ENCODE assay signal across 27 cellular contexts in genomic region chr7:12722136-12722535, GRCh38. TPM values are rescaled to one million over a fixed set of nuclear protein-coding genes. Genes with fewer than 3 reads are reported as not detected.
A peak's percentile ranks its signal among the peaks of the same experiment; 100 is the strongest.
DNase-seq lines count a peak whose midpoint lies in the region; TF ChIP-seq lines count a peak whose summit lies in the region.
"Had no signal": no experiment of that assay in that cellular context is flagged by ENCODE, and none has a peak within 500 bp of the region (broad histone marks: within the 10 kb centered on the region; RNA-seq: fewer than 3 reads in every experiment).

No MANE protein-coding gene starts in this region.

- H2BK5ac ChIP-seq in mesendoderm (ENCODE audit: low read length), result no peak overlapping the region

- no peak overlapping the region for H4K5ac ChIP-seq in mesendoderm (ENCODE audit: low read length)

- no peak overlapping the region for H2BK120ac ChIP-seq in mesendoderm (ENCODE audit: low read depth, low read length)

- H3K79me1 ChIP-seq in mesendoderm (ENCODE audit: low read length), result no peaks in the 10 kb centered on the region

- H3K4me1 ChIP-seq in mesendoderm (ENCODE audit: control insufficient read depth, low read depth, low read length) (no peaks in the 10 kb centered on the region), testis (no peaks in the 10 kb centered on the region)

- no CpG with 5 or more reads among the region's 2 CpGs for WGBS in mesendoderm (ENCODE audit: extremely low coverage, insufficient coverage, low lambda C conversion rate)
- WGBS in testis, 2 donors, result 80 to 84% methylated on average over 2 of the region's 2 CpGs

- H3K36me3 Mint-ChIP-seq in T-helper 1 cell treated with Interleukin-12 subunit alpha and Interleukin-12 subunit beta and Interleukin-4 antibody, amounts not matched to agents 30 μg/mL and 1 μg/mL, for 36 hours (ENCODE audit: low read depth), result peaks cover 3% of the 10 kb centered on the region
- H3K36me3 Mint-ChIP-seq in activated T-helper 2 cell treated with anti-CD3 and anti-CD28 coated beads, Interferon-gamma antibody, Interleukin-2, Interleukin-4, amounts not matched to agents 10 μg/mL and 5 μg/mL and 100 μg/mL, durations not matched to agents 14 hours and 24 hours and 36 hours (ENCODE audit: low read depth), result peaks cover 13% of the 10 kb centered on the region
- H3K36me3 Mint-ChIP-seq: activated naive CD8-positive, alpha-beta T cell had no signal

- TF ChIP-seq CTCF in testis (IDR thresholded peaks at IDR 0.05), result no peak

- H3K27ac Mint-ChIP-seq in T-helper 1 cell treated with Interleukin-12 subunit alpha and Interleukin-12 subunit beta and Interleukin-4 antibody, amounts not matched to agents 30 μg/mL and 1 μg/mL, for 36 hours, result peak overlapping the region; percentile 41
- H3K27ac Mint-ChIP-seq in activated T-helper 2 cell treated with anti-CD3 and anti-CD28 coated beads, Interferon-gamma antibody, Interleukin-2, Interleukin-4, amounts not matched to agents 10 μg/mL and 5 μg/mL and 100 μg/mL, durations not matched to agents 14 hours and 24 hours and 36 hours, result peak overlapping the region; percentile 15
- H3K27ac Mint-ChIP-seq: activated naive CD8-positive, alpha-beta T cell had no signal

- H3K27me3 ChIP-seq in mesendoderm (ENCODE audit: insufficient read depth, low read length, poor library complexity), result no peaks in the 10 kb centered on the region
- H3K27me3 ChIP-seq in testis, result no peaks in the 10 kb centered on the region
- H3K27me3 ChIP-seq: stomach, transverse colon had no signal

- peaks cover 22% of the 10 kb centered on the region for H3K4me1 Mint-ChIP-seq in T-helper 1 cell treated with Interleukin-12 subunit alpha and Interleukin-12 subunit beta and Interleukin-4 antibody, amounts not matched to agents 30 μg/mL and 1 μg/mL, for 36 hours (ENCODE audit: low read depth)
- peaks cover 36% of the 10 kb centered on the region for H3K4me1 Mint-ChIP-seq in activated T-helper 2 cell treated with anti-CD3 and anti-CD28 coated beads, Interferon-gamma antibody, Interleukin-2, Interleukin-4, amounts not matched to agents 10 μg/mL and 5 μg/mL and 100 μg/mL, durations not matched to agents 14 hours and 24 hours and 36 hours (ENCODE audit: low read depth)

- peak overlapping the region; percentile 69 for H2AK5ac ChIP-seq in mesendoderm (ENCODE audit: low read length)

- H3K4me3 ChIP-seq in mesendoderm (ENCODE audit: low read length) (no peak overlapping the region), testis (no peak overlapping the region)
- H3K4me3 ChIP-seq: A549, skin epidermis, stomach, transverse colon had no signal

- no peak overlapping the region for H3K18ac ChIP-seq in mesendoderm (ENCODE audit: low read length)

- H3K56ac ChIP-seq in mesendoderm (ENCODE audit: low read length), result peak overlapping the region; percentile 49

- no peak overlapping the region for H3K4ac ChIP-seq in mesendoderm (ENCODE audit: low read depth, low read length)

- H3K23ac ChIP-seq in mesendoderm (ENCODE audit: low read length), result no peak overlapping the region

- no peak overlapping the region for H4K8ac ChIP-seq in mesendoderm (ENCODE audit: low read depth, low read length)

- intact Hi-C loops in activated T-helper 2 cell treated with anti-CD3 and anti-CD28 coated beads, Interferon-gamma antibody, Interleukin-2, Interleukin-4, amounts not matched to agents 10 μg/mL and 5 μg/mL and 100 μg/mL, durations not matched to agents 14 hours and 24 hours and 36 hours (cut with micrococcal nuclease), result loop anchor here (1.0 to 5.0 kb wide), 2 partner anchors 8 to 75 kb away; no protein-coding TSS in a partner anchor
- intact Hi-C loops in testis (cut with DNase I; ENCODE audit: low total_unique reads), result no loop called here

- H2BK15ac ChIP-seq in mesendoderm (replicated peaks; ENCODE audit: low read depth), result no peak overlapping the region

- no peak overlapping the region for H3K4me3 Mint-ChIP-seq in T-helper 1 cell treated with Interleukin-12 subunit alpha and Interleukin-12 subunit beta and Interleukin-4 antibody, amounts not matched to agents 30 μg/mL and 1 μg/mL, for 36 hours
- H3K4me3 Mint-ChIP-seq in activated T-helper 2 cell treated with anti-CD3 and anti-CD28 coated beads, Interferon-gamma antibody, Interleukin-2, Interleukin-4, amounts not matched to agents 10 μg/mL and 5 μg/mL and 100 μg/mL, durations not matched to agents 14 hours and 24 hours and 36 hours (ENCODE audit: low read depth), result no peak overlapping the region
- H3K4me3 Mint-ChIP-seq: activated naive CD8-positive, alpha-beta T cell had no signal

- H3K4me2 ChIP-seq in mesendoderm (ENCODE audit: low read length), result no peak overlapping the region
- H3K4me2 ChIP-seq: A549, SK-N-SH had no signal

- no peaks in the 10 kb centered on the region for H3K9me3 ChIP-seq in testis
- H3K9me3 ChIP-seq: A549, SK-N-SH, stomach, transverse colon had no signal

- H3K27ac ChIP-seq in mesendoderm (ENCODE audit: low read depth, low read length) (no peak overlapping the region), testis (no peak overlapping the region)
- H3K27ac ChIP-seq: HL-60, stomach, transverse colon, WERI-Rb-1 had no signal

- DNase-seq in T-helper 1 cell (no peak), CD1c-positive myeloid dendritic cell (ENCODE audit: extremely low spot score) (peak; percentile 35), mesendoderm (no peak), DMS153 (lab: John Stamatoyannopoulos, UW) (no peak), testis (no peak), putamen (ENCODE audit: low spot score) (no peak)
- no peak for DNase-seq in activated T-helper 2 cell treated with anti-CD3 and anti-CD28 coated beads, Interferon-gamma antibody, Interleukin-2, Interleukin-4, amounts not matched to agents 10 μg/mL and 5 μg/mL and 100 μg/mL, durations not matched to agents 14 hours and 24 hours and 36 hours (ENCODE audit: low spot score)
- DNase-seq: activated CD8-positive, alpha-beta memory T cell treated with anti-CD3 and anti-CD28 coated beads, Interleukin-2, amount 50 U/mL, for 48 hours; AML-193; cerebellar nuclear complex; GOT3; islet precursor cell; midbrain; naive thymus-derived CD4-positive, alpha-beta T cell; NCI-H1105 treated with DMSO at 0.1 percent for 48 hours; NCI-H2029; NCI-H345; NCI-H774; SK-N-SH; stomach; transverse colon; WERI-Rb-1 had no signal

- no peak for TF ChIP-seq POLR2A in testis (IDR thresholded peaks at IDR 0.05)

- H3K9ac ChIP-seq in mesendoderm (ENCODE audit: low read length), result no peak overlapping the region
- H3K9ac ChIP-seq: SK-N-SH had no signal

- H3K9me3 Mint-ChIP-seq in T-helper 1 cell treated with Interleukin-12 subunit alpha and Interleukin-12 subunit beta and Interleukin-4 antibody, amounts not matched to agents 30 μg/mL and 1 μg/mL, for 36 hours, result no peaks in the 10 kb centered on the region
- H3K9me3 Mint-ChIP-seq in activated T-helper 2 cell treated with anti-CD3 and anti-CD28 coated beads, Interferon-gamma antibody, Interleukin-2, Interleukin-4, amounts not matched to agents 10 μg/mL and 5 μg/mL and 100 μg/mL, durations not matched to agents 14 hours and 24 hours and 36 hours, result peaks cover 3% of the 10 kb centered on the region

- H3K79me2 ChIP-seq in mesendoderm (ENCODE audit: control insufficient read depth, insufficient read depth, low read length), result no peaks in the 10 kb centered on the region

- H3K27me3 Mint-ChIP-seq in T-helper 1 cell treated with Interleukin-12 subunit alpha and Interleukin-12 subunit beta and Interleukin-4 antibody, amounts not matched to agents 30 μg/mL and 1 μg/mL, for 36 hours (ENCODE audit: low read depth), result no peaks in the 10 kb centered on the region
- no peaks in the 10 kb centered on the region for H3K27me3 Mint-ChIP-seq in activated T-helper 2 cell treated with anti-CD3 and anti-CD28 coated beads, Interferon-gamma antibody, Interleukin-2, Interleukin-4, amounts not matched to agents 10 μg/mL and 5 μg/mL and 100 μg/mL, durations not matched to agents 14 hours and 24 hours and 36 hours (ENCODE audit: low read depth)
- H3K27me3 Mint-ChIP-seq: activated naive CD8-positive, alpha-beta T cell had no signal

- no peaks in the 10 kb centered on the region for H3K36me3 ChIP-seq in mesendoderm (ENCODE audit: control insufficient read depth, insufficient read depth, low read length)
- no peaks in the 10 kb centered on the region for H3K36me3 ChIP-seq in testis (ENCODE audit: low read depth, missing control alignments)
- H3K36me3 ChIP-seq: stomach, transverse colon, WERI-Rb-1 had no signal

RNA-seq across cellular contexts. Expression of gene ARL4A, which starts 34.7 kb away (rescaled TPM):
- 13.8 and 14.8 TPM in 2 replicates for total RNA-seq in activated T-helper 2 cell treated with anti-CD3 and anti-CD28 coated beads, Interferon-gamma antibody, Interleukin-2, Interleukin-4, amounts not matched to agents 10 μg/mL and 5 μg/mL and 100 μg/mL, durations not matched to agents 14 hours and 24 hours and 36 hours
- 18.5 TPM for polyA plus RNA-seq in mesendoderm (2013, experiment 1 of 2)
- 21.7 TPM for polyA plus RNA-seq in mesendoderm (2013, experiment 2 of 2)
- total RNA-seq in testis, result 100 to 1,000 TPM in 1 of 2 donors, 10 to 100 TPM in 1; 60.8 to 153 TPM
- polyA plus RNA-seq in testis (ENCODE audit: insufficient read depth, low read depth, low replicate concordance), result 344 TPM
